ENCODE assay signal across 1 cellular context in the genomic region with DNA sequence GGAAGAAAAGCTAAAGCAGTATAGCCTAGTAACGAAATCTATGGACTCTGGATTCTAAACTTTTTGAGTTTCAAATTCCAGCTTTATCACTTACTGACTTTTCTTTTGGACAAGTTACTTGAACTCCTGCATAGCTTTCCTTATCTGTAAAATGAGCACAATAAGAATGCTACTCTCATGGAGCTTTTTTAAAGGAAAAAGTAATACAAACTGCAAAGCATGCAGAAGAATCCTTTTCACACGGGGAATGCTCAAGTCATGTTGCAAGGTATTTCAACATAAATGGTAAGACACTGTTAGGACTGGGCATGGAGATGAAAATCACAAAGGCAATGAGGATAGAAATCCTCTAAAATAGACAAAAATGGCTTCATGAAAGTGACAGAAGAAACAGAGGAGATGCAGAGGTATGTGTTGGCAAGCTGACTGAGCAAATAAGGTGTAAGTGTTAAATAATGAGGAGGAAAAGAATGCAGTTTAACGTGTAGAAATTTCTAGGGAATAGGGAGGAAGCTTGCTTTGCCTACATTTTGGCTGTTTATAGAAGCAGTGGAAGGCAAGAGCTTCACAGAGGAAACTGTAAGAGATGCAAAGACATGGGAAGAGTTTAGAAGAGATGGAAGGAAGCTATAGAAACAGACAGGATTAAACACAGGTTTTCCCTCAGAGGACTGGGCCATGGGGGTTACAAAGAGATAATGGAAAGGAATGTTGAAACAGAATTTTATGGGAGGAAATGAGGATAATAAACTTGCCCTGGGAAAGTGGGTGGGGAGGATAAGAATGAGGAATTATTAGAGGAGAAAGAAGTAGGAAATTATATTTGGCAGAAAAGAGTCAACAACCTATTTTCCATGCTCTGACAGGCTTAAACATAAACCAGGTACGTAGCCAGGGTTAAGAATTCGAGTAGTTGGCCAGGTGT.
A peak's percentile ranks its signal among the peaks of the same experiment; 100 is the strongest.
TF ChIP-seq lines count a peak whose summit lies in the region.

No MANE protein-coding gene starts in this region.

TF ChIP-seq in A549, 52 proteins besides CTCF, POLR2A, EP300 and RAD21:
- TF ChIP-seq HOXB13 (CRISPR knock-in tag; IDR thresholded peaks at IDR 0.05; ENCODE audit: low read depth) = no peak
- 0 out of 2 replicates have a peak, but pooled peaks have one; percentile 39 for TF ChIP-seq CBX8 (IDR thresholded peaks at IDR 0.05)
